Comparison of ENCODE assay signal across 10 cellular contexts in genomic region chr5:10578869-10579268, GRCh38. TPM values are rescaled to one million over a fixed set of nuclear protein-coding genes. Genes with fewer than 3 reads are reported as not detected.
A peak's percentile ranks its signal among the peaks of the same experiment; 100 is the strongest.
DNase-seq lines count a peak whose midpoint lies in the region; ATAC-seq and TF ChIP-seq lines count a peak whose summit lies in the region.
"Had no signal": no experiment of that assay in that cellular context is flagged by ENCODE, and none has a peak within 500 bp of the region (broad histone marks: within the 10 kb centered on the region; RNA-seq: fewer than 3 reads in every experiment).

No MANE protein-coding gene starts in this region.

- H3K4me3 Mint-ChIP-seq in effector memory CD8-positive, alpha-beta T cell: no peak overlapping the region
- no peak overlapping the region for H3K4me3 Mint-ChIP-seq in Caco-2 (ENCODE audit: unreplicated experiment)

- intact Hi-C loops in Caco-2 (cut with micrococcal nuclease; ENCODE audit: unreplicated experiment): no loop called here

- H3K4me1 Mint-ChIP-seq in effector memory CD8-positive, alpha-beta T cell (ENCODE audit: low read depth in 2 of 2): peaks cover 4 to 10% of the 10 kb centered on the region in 2 donors
- peaks cover 15% of the 10 kb centered on the region for H3K4me1 Mint-ChIP-seq in Caco-2 (ENCODE audit: low read depth, unreplicated experiment)

- H3K27me3 Mint-ChIP-seq in effector memory CD8-positive, alpha-beta T cell: peaks cover 12% of the 10 kb centered on the region in 2 donors
- H3K27me3 Mint-ChIP-seq in Caco-2 (ENCODE audit: insufficient read depth, unreplicated experiment): no peaks in the 10 kb centered on the region

- H3K4me3 ChIP-seq in Caco-2 (ENCODE audit: low read depth, low read length): no peak overlapping the region

- H3K27me3 ChIP-seq in Caco-2 (replicated peaks; ENCODE audit: control insufficient read depth, insufficient read depth, low read length): no peaks in the 10 kb centered on the region

- ATAC-seq in GM18909 (IDR thresholded peaks at IDR 0.05; ENCODE audit: poor library complexity, unreplicated experiment) (peak; percentile 63), GM21528 (IDR thresholded peaks at IDR 0.05; ENCODE audit: low FRiP score, unreplicated experiment) (peak; percentile 55), HG03378 (IDR thresholded peaks at IDR 0.05; ENCODE audit: unreplicated experiment) (peak; percentile 50)
- peak; percentile 40 for ATAC-seq in effector memory CD8-positive, alpha-beta T cell (replicated peaks)
- ATAC-seq: left ventricle myocardium superior had no signal

- POLR2A ChIA-PET in Caco-2 (lab: Charles Lee): no interaction called here

- CTCF ChIA-PET in Caco-2 (lab: Charles Lee): no interaction called here

- no peaks in the 10 kb centered on the region for H3K36me3 ChIP-seq in Caco-2 (ENCODE audit: control insufficient read depth, insufficient read depth, low read length)

- DNase-seq in effector memory CD8-positive, alpha-beta T cell: no peak
- no peak for DNase-seq in NCI-H2196 treated with DMSO at 0.1 percent for 48 hours (lab: John Stamatoyannopoulos, UW; ENCODE audit: unreplicated experiment)
- DNase-seq in Caco-2: no peak
- no peak for DNase-seq in hypothalamus (lab: John Stamatoyannopoulos, UW)
- DNase-seq: amniotic stem cell, left ventricle myocardium superior, NCI-H2227 treated with DMSO at 0.1 percent for 48 hours had no signal

- peaks cover 6% of the 10 kb centered on the region for H3K36me3 Mint-ChIP-seq in effector memory CD8-positive, alpha-beta T cell (ENCODE audit: insufficient read depth)
- peaks cover 3% of the 10 kb centered on the region for H3K36me3 Mint-ChIP-seq in Caco-2 (ENCODE audit: insufficient read depth, unreplicated experiment)

- BruUV-seq in Caco-2 (replicated peaks; lab: Mats Ljungman, UMichigan): no TSS peak

- no peaks in the 10 kb centered on the region for H3K9me3 ChIP-seq in Caco-2

- no peaks in the 10 kb centered on the region for H3K9me3 Mint-ChIP-seq in effector memory CD8-positive, alpha-beta T cell
- no peaks in the 10 kb centered on the region for H3K9me3 Mint-ChIP-seq in Caco-2 (ENCODE audit: unreplicated experiment)

- no peak overlapping the region for H3K27ac Mint-ChIP-seq in effector memory CD8-positive, alpha-beta T cell
- H3K27ac Mint-ChIP-seq in Caco-2 (ENCODE audit: unreplicated experiment): no peak overlapping the region

- no peak for TF ChIP-seq CTCF in Caco-2 (IDR thresholded peaks at IDR 0.05; ENCODE audit: insufficient read depth in 1 of 2, low read depth in 1 of 2, low read length in 1 of 2, severe bottlenecking in 1 of 2, unreplicated experiment in 1 of 2)

- no peaks in the 10 kb centered on the region for H3K4me1 ChIP-seq in Caco-2

RNA-seq across cellular contexts. Expression of gene ANKRD33B, which starts 15.0 kb away (rescaled TPM):
- 22.8 and 25.3 TPM in 2 replicates for total RNA-seq in Caco-2 (2022)
